11 cellular contexts compared by ENCODE assay signal in genomic region chr10:89534826-89535166, GRCh38. TPM values are rescaled to one million over a fixed set of nuclear protein-coding genes. Genes with fewer than 3 reads are reported as not detected.
DNase-seq lines count a peak whose midpoint lies in the region; ATAC-seq and TF ChIP-seq lines count a peak whose summit lies in the region.
"Had no signal": no experiment of that assay in that cellular context is flagged by ENCODE, and none has a peak within 500 bp of the region (broad histone marks: within the 10 kb centered on the region; RNA-seq: fewer than 3 reads in every experiment).

No MANE protein-coding gene starts in this region.

- H3K4me1 ChIP-seq in ES-I3 (ENCODE audit: insufficient read depth, low read length), result peaks cover 8% of the 10 kb centered on the region; the same call in 1 of the 2 replicates
- peaks cover 7% of the 10 kb centered on the region for H3K4me1 ChIP-seq in psoas muscle
- H3K4me1 ChIP-seq in Peyer's patch, result peaks cover 0 to 14% (median 2%) of the 10 kb centered on the region in 4 donors

- ATAC-seq in T-helper 17 cell (no peak), psoas muscle (no peak), GM18519 (IDR thresholded peaks at IDR 0.05; ENCODE audit: low FRiP score, unreplicated experiment) (no peak)

- no peaks in the 10 kb centered on the region for H3K36me3 ChIP-seq in ES-I3 (ENCODE audit: insufficient read depth, low read length)
- no peaks in the 10 kb centered on the region for H3K36me3 ChIP-seq in psoas muscle (ENCODE audit: insufficient read depth in 1 of 2, low read depth in 1 of 2)
- H3K36me3 ChIP-seq in Peyer's patch, result no peaks in the 10 kb centered on the region

- H3K36me3 Mint-ChIP-seq in T-helper 17 cell (ENCODE audit: low read depth), result peaks cover 3% of the 10 kb centered on the region
- H3K36me3 Mint-ChIP-seq: IgD-negative memory B cell had no signal

- H3K9ac ChIP-seq in ES-I3 (ENCODE audit: low read depth, low read length), result peak overlapping the region; percentile 54

- H3K27me3 Mint-ChIP-seq in T-helper 17 cell, result peaks cover 78% of the 10 kb centered on the region

- no peak overlapping the region for H3K27ac Mint-ChIP-seq in T-helper 17 cell
- H3K27ac Mint-ChIP-seq: IgD-negative memory B cell; T-helper 1 cell treated with Interleukin-12 subunit alpha and Interleukin-12 subunit beta and Interleukin-4 antibody, amounts not matched to agents 30 μg/mL and 1 μg/mL, for 36 hours had no signal

- H3K4me3 ChIP-seq in fibroblast of villous mesenchyme (ENCODE audit: low read depth, low read length) (peak overlapping the region; percentile 54), psoas muscle (peak overlapping the region; percentile 60), Peyer's patch (peak overlapping the region in 1 of 4 donors; percentile 49)

- H3K27me3 ChIP-seq in psoas muscle (ENCODE audit: insufficient read depth in 3 of 3, low read length in 2 of 3) (peaks cover 2 to 60% (median 8%) of the 10 kb centered on the region in 3 donors), Peyer's patch (peaks cover 0 to 27% of the 10 kb centered on the region in 2 donors)

- peak overlapping the region; percentile 36 for H3K4me3 Mint-ChIP-seq in T-helper 17 cell
- H3K4me3 Mint-ChIP-seq: IgD-negative memory B cell; T-helper 1 cell treated with Interleukin-12 subunit alpha and Interleukin-12 subunit beta and Interleukin-4 antibody, amounts not matched to agents 30 μg/mL and 1 μg/mL, for 36 hours had no signal

- TF ChIP-seq POLR2A in Peyer's patch (IDR thresholded peaks at IDR 0.05), result no peak

- H3K9me3 ChIP-seq in ES-I3 (ENCODE audit: control insufficient read depth, insufficient read depth, low read length), result no peaks in the 10 kb centered on the region
- no peaks in the 10 kb centered on the region for H3K9me3 ChIP-seq in T-helper 17 cell (ENCODE audit: control insufficient read depth, low read length, poor library complexity, severe bottlenecking)
- no peaks in the 10 kb centered on the region for H3K9me3 ChIP-seq in psoas muscle
- H3K9me3 ChIP-seq in Peyer's patch, result no peaks in the 10 kb centered on the region

- intact Hi-C loops in psoas muscle (cut with DNase I), result no loop called here

- DNase-seq in T-helper 17 cell (no peak), fibroblast of villous mesenchyme (ENCODE audit: low read depth) (no peak), psoas muscle (no peak), GM19240 (ENCODE audit: insufficient read length, low spot score) (no peak), Peyer's patch (no peak), D341Med (ENCODE audit: low spot score) (no peak)
- DNase-seq: NCI-H2227 treated with DMSO at 0.1 percent for 48 hours had no signal

- H3K27ac ChIP-seq in psoas muscle (no peak overlapping the region), Peyer's patch (no peak overlapping the region)

- TF ChIP-seq CTCF in fibroblast of villous mesenchyme (IDR thresholded peaks at IDR 0.05; ENCODE audit: insufficient read depth, low read depth, low read length), result no peak
- no peak for TF ChIP-seq CTCF in psoas muscle (IDR thresholded peaks at IDR 0.05)
- no peak for TF ChIP-seq CTCF in Peyer's patch (IDR thresholded peaks at IDR 0.05)

- WGBS in psoas muscle, 3 donors, result 16 to 22% (median 19%) methylated on average over 8 of the region's 8 CpGs

- H3K4me1 Mint-ChIP-seq in T-helper 17 cell, result peaks cover 4% of the 10 kb centered on the region

RNA-seq across cellular contexts. Expression of gene SLC16A12, which starts 0.6 kb away (rescaled TPM):
- total RNA-seq in T-helper 17 cell (not detected), fibroblast of villous mesenchyme (under 0.01 TPM in 2 replicates), psoas muscle (1 to 10 TPM in 3 of 4 donors, under 1 TPM in 1; 0.98 to 1.9 (median 1.2) TPM), Peyer's patch (under 1 TPM in 1 of 4 donors, not detected in 3; 0.38 TPM)
- polyA plus RNA-seq in psoas muscle, result 1 to 10 TPM in 2 of 3 donors, under 1 TPM in 1; 0.74 to 1.2 (median 1.1) TPM
- polyA plus RNA-seq: IgD-negative memory B cell had no signal
